ENCODE assay signal across 8 cellular contexts in the genomic region with DNA sequence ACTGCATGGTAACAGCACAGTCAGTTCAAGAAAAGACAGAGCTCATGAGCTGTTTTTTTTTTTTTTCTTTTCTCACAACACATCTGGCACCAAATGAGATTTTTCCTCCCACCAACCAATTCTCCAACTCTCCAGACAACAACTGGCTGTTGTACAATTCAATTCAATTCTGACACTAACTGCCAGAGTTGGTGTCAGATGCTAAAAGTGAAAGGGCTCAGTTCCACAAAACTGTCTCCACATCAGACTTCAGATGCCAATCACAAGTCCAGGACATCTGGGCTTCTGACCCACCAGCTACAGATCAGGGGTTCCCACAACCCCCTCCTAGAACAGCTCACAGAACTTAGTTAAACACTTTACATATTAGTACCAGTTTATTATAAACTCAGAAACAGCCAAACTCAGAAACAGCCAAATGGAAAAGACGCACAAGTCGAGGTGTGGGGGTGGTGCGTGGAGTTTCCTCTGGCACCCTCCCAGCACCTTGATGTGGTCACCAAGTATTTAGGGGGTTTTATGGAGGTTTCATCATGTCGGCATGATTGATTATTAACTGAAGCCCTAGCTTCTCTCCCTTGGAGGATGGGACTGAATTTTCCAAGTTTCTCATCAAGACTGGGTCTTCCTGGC. TPM values are rescaled to one million over a fixed set of nuclear protein-coding genes. Genes with fewer than 3 reads are reported as not detected.
DNase-seq lines count a peak whose midpoint lies in the region; ATAC-seq and TF ChIP-seq lines count a peak whose summit lies in the region.

No MANE protein-coding gene starts in this region.

- no peak for TF ChIP-seq POLR2A in lower leg skin (IDR thresholded peaks at IDR 0.05)

- peak overlapping the region; percentile 49 for H3K27ac Mint-ChIP-seq in activated naive CD8-positive, alpha-beta T cell treated with anti-CD3 and anti-CD28 coated beads, Interleukin-2, amount 10 ng/mL, durations not matched to agents 7 days and 5 days
- H3K27ac Mint-ChIP-seq in stimulated activated effector memory CD8-positive, alpha-beta T cell treated with anti-CD3 and anti-CD28 coated beads, Interleukin-12 subunit alpha, Interleukin-12 subunit beta, amount 100 ng/mL, for 72 hours, result peak overlapping the region; percentile 63

- H3K4me3 ChIP-seq in Jurkat, Clone E6-1 (ENCODE audit: low read length), result peak overlapping the region; percentile 23; the same call in 1 of the 2 replicates
- H3K4me3 ChIP-seq in lower leg skin (ENCODE audit: low read depth, poor library complexity, severe bottlenecking), result no peak overlapping the region

- intact Hi-C loops in lower leg skin (cut with DNase I; ENCODE audit: low total_unique reads), result no loop called here

- peak; percentile 91 for ATAC-seq in GM21423 (IDR thresholded peaks at IDR 0.05; ENCODE audit: unreplicated experiment)
- ATAC-seq in activated naive CD8-positive, alpha-beta T cell treated with anti-CD3 and anti-CD28 coated beads, Interleukin-2, amount 10 ng/mL, durations not matched to agents 7 days and 5 days (ENCODE audit: low read depth), result peak; percentile 50
- ATAC-seq in stimulated activated effector memory CD8-positive, alpha-beta T cell treated with anti-CD3 and anti-CD28 coated beads, Interleukin-12 subunit alpha, Interleukin-12 subunit beta, amount 100 ng/mL, for 72 hours, result peak; percentile 66

- H3K27me3 Mint-ChIP-seq in activated naive CD8-positive, alpha-beta T cell treated with anti-CD3 and anti-CD28 coated beads, Interleukin-2, amount 10 ng/mL, durations not matched to agents 7 days and 5 days, result no peaks in the 10 kb centered on the region

- peak overlapping the region; percentile 67 for H3K4me3 Mint-ChIP-seq in activated naive CD8-positive, alpha-beta T cell treated with anti-CD3 and anti-CD28 coated beads, Interleukin-2, amount 10 ng/mL, durations not matched to agents 7 days and 5 days
- H3K4me3 Mint-ChIP-seq in stimulated activated effector memory CD8-positive, alpha-beta T cell treated with anti-CD3 and anti-CD28 coated beads, Interleukin-12 subunit alpha, Interleukin-12 subunit beta, amount 100 ng/mL, for 72 hours, result peak overlapping the region; percentile 50

- WGBS in lower leg skin, 2 donors, result 49 to 70% methylated on average over 4 of the region's 4 CpGs

- no peaks in the 10 kb centered on the region for H3K9me3 Mint-ChIP-seq in activated naive CD8-positive, alpha-beta T cell treated with anti-CD3 and anti-CD28 coated beads, Interleukin-2, amount 10 ng/mL, durations not matched to agents 7 days and 5 days
- no peaks in the 10 kb centered on the region for H3K9me3 Mint-ChIP-seq in stimulated activated effector memory CD8-positive, alpha-beta T cell treated with anti-CD3 and anti-CD28 coated beads, Interleukin-12 subunit alpha, Interleukin-12 subunit beta, amount 100 ng/mL, for 72 hours

- POLR2A ChIA-PET in activated naive CD8-positive, alpha-beta T cell treated with anti-CD3 and anti-CD28 coated beads, Interleukin-2, amount 10 ng/mL, durations not matched to agents 7 days and 5 days (lab: Charles Lee), result interaction anchor here (0.8 to 1.4 kb wide), 2 partner anchors 9 to 18 kb away, joined by 3 to 5 read pairs; no protein-coding TSS in a partner anchor

- DNase-seq in Jurkat, Clone E6-1 (ENCODE audit: low read depth, low spot score), result peak; percentile 68
- peak; percentile 48 for DNase-seq in activated naive CD8-positive, alpha-beta T cell treated with anti-CD3 and anti-CD28 coated beads, Interleukin-2, amount 10 ng/mL, durations not matched to agents 7 days and 5 days
- no peak for DNase-seq in stimulated activated effector memory CD8-positive, alpha-beta T cell treated with anti-CD3 and anti-CD28 coated beads, Interleukin-12 subunit alpha, Interleukin-12 subunit beta, amount 100 ng/mL, for 72 hours (ENCODE audit: low spot score in 2 of 2)
- no peak for DNase-seq in NCI-H748 treated with DMSO at 0.1 percent for 48 hours (lab: John Stamatoyannopoulos, UW)
- DNase-seq in lower leg skin (ENCODE audit: low spot score in 2 of 2), result no peak
- no peak for DNase-seq in globus pallidus (ENCODE audit: low spot score)
- no peak for DNase-seq in NCI-H1436 (lab: John Stamatoyannopoulos, UW)

- H3K36me3 Mint-ChIP-seq in activated naive CD8-positive, alpha-beta T cell treated with anti-CD3 and anti-CD28 coated beads, Interleukin-2, amount 10 ng/mL, durations not matched to agents 7 days and 5 days, result no peaks in the 10 kb centered on the region
- H3K36me3 Mint-ChIP-seq in stimulated activated effector memory CD8-positive, alpha-beta T cell treated with anti-CD3 and anti-CD28 coated beads, Interleukin-12 subunit alpha, Interleukin-12 subunit beta, amount 100 ng/mL, for 72 hours, result no peaks in the 10 kb centered on the region

- peaks cover 18% of the 10 kb centered on the region for H3K4me1 Mint-ChIP-seq in activated naive CD8-positive, alpha-beta T cell treated with anti-CD3 and anti-CD28 coated beads, Interleukin-2, amount 10 ng/mL, durations not matched to agents 7 days and 5 days
- H3K4me1 Mint-ChIP-seq in stimulated activated effector memory CD8-positive, alpha-beta T cell treated with anti-CD3 and anti-CD28 coated beads, Interleukin-12 subunit alpha, Interleukin-12 subunit beta, amount 100 ng/mL, for 72 hours, result peaks cover 27% of the 10 kb centered on the region

- TF ChIP-seq CTCF in lower leg skin (IDR thresholded peaks at IDR 0.05), result no peak

RNA-seq across cellular contexts. Expression of a gene that starts 39.2 kb away (rescaled TPM):
- polyA plus RNA-seq in Jurkat, Clone E6-1 (2012; ENCODE audit: insufficient read depth, insufficient read length), result 17.1 TPM
- 10 to 100 TPM; 25.1 to 26.0 TPM for total RNA-seq in activated naive CD8-positive, alpha-beta T cell treated with anti-CD3 and anti-CD28 coated beads, Interleukin-2, amount 10 ng/mL, durations not matched to agents 7 days and 5 days
- 10 to 100 TPM; 14.4 to 17.7 (median 15.7) TPM for total RNA-seq in lower leg skin

Comparison
In these comparisons a context has a peak if more than half of its experiments do, and no peak if none do; other contexts are left out.
1. DNase-seq: peak in Jurkat, Clone E6-1 (single experiment) and activated naive CD8-positive, alpha-beta T cell treated with anti-CD3 and anti-CD28 coated beads, Interleukin-2, amount 10 ng/mL, durations not matched to agents 7 days and 5 days (single experiment); none in stimulated activated effector memory CD8-positive, alpha-beta T cell treated with anti-CD3 and anti-CD28 coated beads, Interleukin-12 subunit alpha, Interleukin-12 subunit beta, amount 100 ng/mL, for 72 hours (0 of 2), NCI-H748 treated with DMSO at 0.1 percent for 48 hours (single experiment), lower leg skin (0 of 2), globus pallidus (single experiment) and NCI-H1436 (single experiment).
2. Peak in every context shown above with its lines, with median percentiles within 50 percentile points of each other: ATAC-seq.